9 cellular contexts compared by ENCODE assay signal in the genomic region with DNA sequence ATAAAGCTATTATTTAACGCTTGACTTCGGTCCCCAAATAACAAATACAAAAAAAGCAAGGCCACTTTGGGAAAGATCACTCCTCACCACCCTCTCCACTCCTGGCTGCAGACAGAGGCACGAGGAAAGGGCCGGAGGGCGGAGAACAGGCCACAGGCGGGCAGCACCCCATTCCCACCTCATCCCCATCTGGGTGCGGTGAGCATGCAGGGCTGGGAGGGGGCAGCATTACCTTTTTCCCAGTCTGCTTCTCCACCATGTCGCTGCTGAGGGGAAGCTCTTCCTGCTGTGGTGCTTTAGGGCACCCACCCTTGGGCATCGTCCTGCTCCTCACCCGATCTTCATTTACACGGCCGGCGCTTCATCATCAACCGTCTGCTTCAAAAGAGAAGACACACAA.
DNase-seq lines count a peak whose midpoint lies in the region; TF ChIP-seq lines count a peak whose summit lies in the region.
"Had no signal": no experiment of that assay in that cellular context is flagged by ENCODE, and none has a peak within 500 bp of the region (broad histone marks: within the 10 kb centered on the region; RNA-seq: fewer than 3 reads in every experiment).

No MANE protein-coding gene starts in this region.

- H3K27ac Mint-ChIP-seq in Calu3 (ENCODE audit: unreplicated experiment): peak overlapping the region; percentile 65

- no peaks in the 10 kb centered on the region for H3K27me3 Mint-ChIP-seq in Calu3 (ENCODE audit: unreplicated experiment)

- H3K27me3 ChIP-seq in effector memory CD4-positive, alpha-beta T cell (replicated peaks; ENCODE audit: control insufficient read depth, insufficient read depth, low read length, poor library complexity, severe bottlenecking): no peaks in the 10 kb centered on the region
- H3K27me3 ChIP-seq in parathyroid adenoma (ENCODE audit: control insufficient read depth, insufficient read depth, low read length): no peaks in the 10 kb centered on the region

- H3K36me3 ChIP-seq in OCI-LY7 (ENCODE audit: insufficient read depth, low read length) (peaks cover 44% of the 10 kb centered on the region), parathyroid adenoma (ENCODE audit: control insufficient read depth, insufficient read depth, low read length) (no peaks in the 10 kb centered on the region)
- peaks cover 14% of the 10 kb centered on the region for H3K36me3 ChIP-seq in effector memory CD4-positive, alpha-beta T cell (ENCODE audit: control insufficient read depth, insufficient read depth, low read length)

- 75 to 81% methylated on average over 14 of the region's 14 CpGs for WGBS in lower leg skin, 2 donors

- peaks cover 38% of the 10 kb centered on the region for H3K4me1 ChIP-seq in OCI-LY7 (ENCODE audit: insufficient read depth, low read length, poor library complexity, severe bottlenecking)
- H3K4me1 ChIP-seq in effector memory CD4-positive, alpha-beta T cell (ENCODE audit: control insufficient read depth, insufficient read depth, low read length, poor library complexity, severe bottlenecking): peaks cover 86% of the 10 kb centered on the region
- H3K4me1 ChIP-seq in parathyroid adenoma: peaks cover 15% of the 10 kb centered on the region

- H3K27ac ChIP-seq in OCI-LY7 (ENCODE audit: low read depth, low read length, poor library complexity, severe bottlenecking): peak overlapping the region; percentile 55
- peak overlapping the region; percentile 92 for H3K27ac ChIP-seq in effector memory CD4-positive, alpha-beta T cell (ENCODE audit: insufficient read depth, low read length, poor library complexity, severe bottlenecking)
- peak overlapping the region; percentile 8 for H3K27ac ChIP-seq in parathyroid adenoma

- H3K79me2 ChIP-seq in OCI-LY7 (ENCODE audit: insufficient read depth, low read depth, low read length) (peaks cover 84% of the 10 kb centered on the region), parathyroid adenoma (peaks cover 84% of the 10 kb centered on the region)

- peaks cover 78% of the 10 kb centered on the region for H3K4me1 Mint-ChIP-seq in Calu3 (ENCODE audit: low read depth, unreplicated experiment)

- H3K36me3 Mint-ChIP-seq in Calu3 (ENCODE audit: insufficient read depth, unreplicated experiment): peaks cover 76% of the 10 kb centered on the region

- H3K9me3 ChIP-seq in OCI-LY7 (ENCODE audit: low read length) (no peaks in the 10 kb centered on the region), parathyroid adenoma (ENCODE audit: control insufficient read depth, low read length) (no peaks in the 10 kb centered on the region)
- H3K9me3 ChIP-seq in effector memory CD4-positive, alpha-beta T cell (ENCODE audit: control insufficient read depth, low read length): no peaks in the 10 kb centered on the region

- H3K9me3 Mint-ChIP-seq in Calu3 (ENCODE audit: low read depth, unreplicated experiment): no peaks in the 10 kb centered on the region

- no peak for DNase-seq in Calu3
- no peak for DNase-seq in OCI-LY7 (ENCODE audit: low spot score)
- DNase-seq in effector memory CD4-positive, alpha-beta T cell: no peak
- DNase-seq in NCI-H2171 treated with DMSO at 0.1 percent for 48 hours (lab: John Stamatoyannopoulos, UW): no peak
- no peak for DNase-seq in HPDE6-E6E7 (ENCODE audit: extremely low spot score)
- DNase-seq in activated CD4-positive, CD25-positive, alpha-beta regulatory T cell (lab: John Stamatoyannopoulos, UW): no peak
- no peak for DNase-seq in lower leg skin (ENCODE audit: low spot score in 2 of 2)
- DNase-seq: NCI-H526 had no signal

- H3K9ac ChIP-seq in parathyroid adenoma: no peak overlapping the region

- H2AFZ ChIP-seq in OCI-LY7 (ENCODE audit: low read length) (no peak overlapping the region), parathyroid adenoma (no peak overlapping the region)

- TF ChIP-seq CTCF in Calu3 (IDR thresholded peaks at IDR 0.05; ENCODE audit: unreplicated experiment): no peak
- no peak for TF ChIP-seq CTCF in OCI-LY7 (conservative IDR thresholded peaks at IDR 0.05; ENCODE audit: low read length)
- TF ChIP-seq CTCF in parathyroid adenoma (IDR thresholded peaks at IDR 0.05): no peak
- TF ChIP-seq CTCF in lower leg skin (IDR thresholded peaks at IDR 0.05): no peak

- H3K4me3 ChIP-seq in OCI-LY7 (ENCODE audit: low read depth, low read length, poor library complexity, severe bottlenecking): peak overlapping the region; percentile 18
- H3K4me3 ChIP-seq in effector memory CD4-positive, alpha-beta T cell (ENCODE audit: insufficient read depth, low read depth, low read length, poor library complexity, severe bottlenecking): peak overlapping the region; percentile 22
- H3K4me3 ChIP-seq in parathyroid adenoma (ENCODE audit: low read depth, low read length): no peak overlapping the region
- H3K4me3 ChIP-seq in lower leg skin (ENCODE audit: low read depth, poor library complexity, severe bottlenecking): no peak overlapping the region

- no peak for TF ChIP-seq POLR2A in lower leg skin (IDR thresholded peaks at IDR 0.05)

- peaks cover 26% of the 10 kb centered on the region for H4K20me1 ChIP-seq in OCI-LY7 (ENCODE audit: insufficient read depth, low read length)

- CTCF ChIA-PET in Calu3 (lab: Charles Lee) (interaction anchor here (1.6 to 2.4 kb wide), 2 partner anchors 9 to 191 kb away, joined by 4 to 5 read pairs; no protein-coding TSS in a partner anchor), OCI-LY7 (lab: Charles Lee; ENCODE audit: unreplicated experiment) (no interaction called here)

- H3K4me2 ChIP-seq in OCI-LY7 (ENCODE audit: low read length) (peak overlapping the region; percentile 66), parathyroid adenoma (ENCODE audit: low read length) (no peak overlapping the region)

- POLR2A ChIA-PET in OCI-LY7 (lab: Charles Lee): interaction anchor here (0.6 kb wide), 1 partner anchor 11 kb away, joined by 3 read pairs; no protein-coding TSS in a partner anchor

- intact Hi-C loops in Calu3 (cut with micrococcal nuclease; ENCODE audit: unreplicated experiment) (no loop called here), OCI-LY7 (cut with micrococcal nuclease; ENCODE audit: unreplicated experiment) (loop anchor here (5.0 kb wide), 1 partner anchor 191 kb away; the partner anchor contains the start of gene SPG7), lower leg skin (cut with DNase I; ENCODE audit: low total_unique reads) (no loop called here)

- no peaks in the 10 kb centered on the region for H3K9me2 ChIP-seq in OCI-LY7 (ENCODE audit: insufficient read depth, low read length)

- BruUV-seq in Calu3 (replicated peaks; lab: Mats Ljungman, UMichigan) (no TSS peak), OCI-LY7 (replicated peaks; lab: Mats Ljungman, UMichigan) (no TSS peak)

- peak overlapping the region; percentile 74 for H3K4me3 Mint-ChIP-seq in Calu3 (ENCODE audit: low read depth, unreplicated experiment)

Comparison
In these comparisons a context has a peak if more than half of its experiments do, and no peak if none do; other contexts are left out.
1. H3K27ac ChIP-seq: peak in every context shown above with its lines; median percentile 92 in effector memory CD4-positive, alpha-beta T cell; 55 in OCI-LY7; 8 in parathyroid adenoma.
2. H3K4me3 ChIP-seq: peak in OCI-LY7 (single experiment) and effector memory CD4-positive, alpha-beta T cell (single experiment); none in parathyroid adenoma (single experiment) and lower leg skin (single experiment).